Comparison of ENCODE assay signal across 33 cellular contexts in genomic region chr10:10333622-10334021, GRCh38.
"Had no signal": no experiment of that assay in that cellular context is flagged by ENCODE, and none has a peak within 500 bp of the region (broad histone marks: within the 10 kb centered on the region; RNA-seq: fewer than 3 reads in every experiment).

No MANE protein-coding gene starts in this region.

- H3K27me3 ChIP-seq: MG63, SJCRH30 had no signal

- DNase-seq: Kasumi-1, KG1, MG63, NCI-H1048, NCI-H1092 treated with DMSO at 0.1 percent for 48 hours, NCI-H1105 treated with DMSO at 0.1 percent for 48 hours, NCI-H1417, NCI-H1436, NCI-H146, NCI-H1694, NCI-H187, NCI-H1930, NCI-H2029 treated with DMSO at 0.1 percent for 48 hours, NCI-H2081 treated with DMSO at 0.1 percent for 48 hours, NCI-H2107, NCI-H2171, NCI-H226, NCI-H446 treated with DMSO at 0.1 percent for 48 hours, NCI-H510A, NCI-H524, NCI-H526, NCI-H69, NCI-H748 treated with DMSO at 0.1 percent for 48 hours, NCI-H82, PC-9, SHP77, SIG-M5, SJCRH30, SK-N-SH, SW 1271 had no signal

- H3K4me1 ChIP-seq: SJCRH30 had no signal

- H3K4me3 ChIP-seq: MG63, PC-9, SJCRH30 had no signal

- ATAC-seq: Panc1, Right ventricle myocardium inferior had no signal

- H3K36me3 ChIP-seq: MG63, SJCRH30 had no signal

- H3K9me3 ChIP-seq: MG63, SJCRH30 had no signal

- H3K27ac ChIP-seq: PC-9, RWPE1, SJCRH30 had no signal

- H3K4me2 ChIP-seq: PC-9, SK-N-SH had no signal

- H2AFZ ChIP-seq: PC-9 had no signal

- H3K9ac ChIP-seq: SK-N-SH had no signal
